Comparison of ENCODE assay signal across 1 cellular context in genomic region chr12:4604684-4605193, GRCh38.
A peak's percentile ranks its signal among the peaks of the same experiment; 100 is the strongest.
TF ChIP-seq lines count a peak whose summit lies in the region.

No MANE protein-coding gene starts in this region.

TF ChIP-seq in GM12878, 131 proteins besides CTCF, POLR2A, EP300 and RAD21 (continued from another document and continues in another):
- TF ChIP-seq ZBTB4 (CRISPR knock-in tag; IDR thresholded peaks at IDR 0.05) (no peak), ESRRA (IDR thresholded peaks at IDR 0.05; ENCODE audit: low read length) (no peak), SMAD1 (IDR thresholded peaks at IDR 0.05; ENCODE audit: low read depth, partially characterized antibody) (no peak), KDM1A (IDR thresholded peaks at IDR 0.05; ENCODE audit: borderline replicate concordance) (no peak), ZSCAN29 (IDR thresholded peaks at IDR 0.05) (peak; percentile 81), YY1 (IDR thresholded peaks at IDR 0.05; ENCODE audit: low read depth, low read length) (no peak; the same call in none of the 2 replicates), GABPA (IDR thresholded peaks at IDR 0.05; ENCODE audit: low read depth) (no peak), E2F4 (IDR thresholded peaks at IDR 0.05; ENCODE audit: low read depth, low read length) (no peak), SP1 (IDR thresholded peaks at IDR 0.05; ENCODE audit: low read depth, low read length) (no peak), POLR2AphosphoS2 (IDR thresholded peaks at IDR 0.05; ENCODE audit: low read depth, low read length) (no peak), CREM (IDR thresholded peaks at IDR 0.05; ENCODE audit: low read depth) (peak; percentile 62), RBBP5 (conservative IDR thresholded peaks at IDR 0.05) (no peak), CEBPB (IDR thresholded peaks at IDR 0.05; ENCODE audit: borderline replicate concordance in 1 of 2, low read depth in 2 of 2, low read length in 2 of 2) (0 out of 4 replicates have a peak, but pooled peaks of 1 of the 2 experiments have one; percentile 10), SIX5 (IDR thresholded peaks at IDR 0.05; ENCODE audit: low read depth, low read length, severe bottlenecking) (no peak), TCF3 (IDR thresholded peaks at IDR 0.05; ENCODE audit: borderline replicate concordance, insufficient read depth, low read depth, low read length) (no peak), STAT3 (IDR thresholded peaks at IDR 0.05; ENCODE audit: low read depth, low read length) (0 out of 2 replicates have a peak, but pooled peaks have one; percentile 22), KLF5 (IDR thresholded peaks at IDR 0.05; ENCODE audit: partially characterized antibody) (peak; percentile 75), ZZZ3 (IDR thresholded peaks at IDR 0.05; ENCODE audit: control insufficient read depth, insufficient read length, low read depth) (no peak), SUZ12 (IDR thresholded peaks at IDR 0.05; ENCODE audit: unreplicated experiment) (no peak), PKNOX1 (IDR thresholded peaks at IDR 0.05) (peak; percentile 7; the same call in 1 of the 2 replicates), USF2 (IDR thresholded peaks at IDR 0.05; ENCODE audit: borderline replicate concordance, low read depth, low read length) (no peak), NFIC (IDR thresholded peaks at IDR 0.05; ENCODE audit: low read depth, low read length) (no peak), GATAD2B (conservative IDR thresholded peaks at IDR 0.05; ENCODE audit: low read depth) (peak; percentile 75), IRF5 (IDR thresholded peaks at IDR 0.05; ENCODE audit: borderline replicate concordance) (no peak), SPI1 (IDR thresholded peaks at IDR 0.05; ENCODE audit: borderline replicate concordance, insufficient read depth, low read depth, low read length) (peak; percentile 62; the same call in 1 of the 2 replicates), JUND (IDR thresholded peaks at IDR 0.05; ENCODE audit: low read depth, low read length) (no peak), NFXL1 (IDR thresholded peaks at IDR 0.05; ENCODE audit: borderline replicate concordance) (no peak), MTA3 (IDR thresholded peaks at IDR 0.05; ENCODE audit: borderline replicate concordance, low read length) (no peak), ELK1 (IDR thresholded peaks at IDR 0.05; ENCODE audit: low read depth, low read length) (no peak), MYC (IDR thresholded peaks at IDR 0.05; ENCODE audit: insufficient read depth, insufficient read length, insufficient replicate concordance, low read length, severe bottlenecking) (peak; percentile 68), POU2F2 (IDR thresholded peaks at IDR 0.05; ENCODE audit: borderline replicate concordance, low read depth, low read length) (peak; percentile 5; the same call in 1 of the 3 replicates), SUPT20H (IDR thresholded peaks at IDR 0.05; ENCODE audit: borderline replicate concordance, control insufficient read depth, low read depth, low read length) (no peak), HCFC1 (IDR thresholded peaks at IDR 0.05; ENCODE audit: low read length) (peak; percentile 44; the same call in 1 of the 2 replicates), CUX1 (IDR thresholded peaks at IDR 0.05; ENCODE audit: insufficient replicate concordance, low read depth, low read length) (no peak), SIN3A (IDR thresholded peaks at IDR 0.05; ENCODE audit: low read depth, low read length) (peak; percentile 82; the same call in 1 of the 2 replicates), RB1 (IDR thresholded peaks at IDR 0.05; ENCODE audit: borderline replicate concordance) (peak; percentile 85; the same call in 1 of the 2 replicates), FOXK2 (IDR thresholded peaks at IDR 0.05) (0 out of 2 replicates have a peak, but pooled peaks have one; percentile 27)
- TF ChIP-seq, protein P1, sequence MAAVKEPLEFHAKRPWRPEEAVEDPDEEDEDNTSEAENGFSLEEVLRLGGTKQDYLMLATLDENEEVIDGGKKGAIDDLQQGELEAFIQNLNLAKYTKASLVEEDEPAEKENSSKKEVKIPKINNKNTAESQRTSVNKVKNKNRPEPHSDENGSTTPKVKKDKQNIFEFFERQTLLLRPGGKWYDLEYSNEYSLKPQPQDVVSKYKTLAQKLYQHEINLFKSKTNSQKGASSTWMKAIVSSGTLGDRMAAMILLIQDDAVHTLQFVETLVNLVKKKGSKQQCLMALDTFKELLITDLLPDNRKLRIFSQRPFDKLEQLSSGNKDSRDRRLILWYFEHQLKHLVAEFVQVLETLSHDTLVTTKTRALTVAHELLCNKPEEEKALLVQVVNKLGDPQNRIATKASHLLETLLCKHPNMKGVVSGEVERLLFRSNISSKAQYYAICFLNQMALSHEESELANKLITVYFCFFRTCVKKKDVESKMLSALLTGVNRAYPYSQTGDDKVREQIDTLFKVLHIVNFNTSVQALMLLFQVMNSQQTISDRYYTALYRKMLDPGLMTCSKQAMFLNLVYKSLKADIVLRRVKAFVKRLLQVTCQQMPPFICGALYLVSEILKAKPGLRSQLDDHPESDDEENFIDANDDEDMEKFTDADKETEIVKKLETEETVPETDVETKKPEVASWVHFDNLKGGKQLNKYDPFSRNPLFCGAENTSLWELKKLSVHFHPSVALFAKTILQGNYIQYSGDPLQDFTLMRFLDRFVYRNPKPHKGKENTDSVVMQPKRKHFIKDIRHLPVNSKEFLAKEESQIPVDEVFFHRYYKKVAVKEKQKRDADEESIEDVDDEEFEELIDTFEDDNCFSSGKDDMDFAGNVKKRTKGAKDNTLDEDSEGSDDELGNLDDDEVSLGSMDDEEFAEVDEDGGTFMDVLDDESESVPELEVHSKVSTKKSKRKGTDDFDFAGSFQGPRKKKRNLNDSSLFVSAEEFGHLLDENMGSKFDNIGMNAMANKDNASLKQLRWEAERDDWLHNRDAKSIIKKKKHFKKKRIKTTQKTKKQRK (IDR thresholded peaks at IDR 0.05; ENCODE audit: low read depth, low read length): no peak
- TF ChIP-seq, protein P2, sequence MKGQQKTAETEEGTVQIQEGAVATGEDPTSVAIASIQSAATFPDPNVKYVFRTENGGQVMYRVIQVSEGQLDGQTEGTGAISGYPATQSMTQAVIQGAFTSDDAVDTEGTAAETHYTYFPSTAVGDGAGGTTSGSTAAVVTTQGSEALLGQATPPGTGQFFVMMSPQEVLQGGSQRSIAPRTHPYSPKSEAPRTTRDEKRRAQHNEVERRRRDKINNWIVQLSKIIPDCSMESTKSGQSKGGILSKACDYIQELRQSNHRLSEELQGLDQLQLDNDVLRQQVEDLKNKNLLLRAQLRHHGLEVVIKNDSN (IDR thresholded peaks at IDR 0.05; ENCODE audit: borderline replicate concordance, extremely low read length, insufficient read depth, low read depth, low read length): no peak
- TF ChIP-seq, protein P3, sequence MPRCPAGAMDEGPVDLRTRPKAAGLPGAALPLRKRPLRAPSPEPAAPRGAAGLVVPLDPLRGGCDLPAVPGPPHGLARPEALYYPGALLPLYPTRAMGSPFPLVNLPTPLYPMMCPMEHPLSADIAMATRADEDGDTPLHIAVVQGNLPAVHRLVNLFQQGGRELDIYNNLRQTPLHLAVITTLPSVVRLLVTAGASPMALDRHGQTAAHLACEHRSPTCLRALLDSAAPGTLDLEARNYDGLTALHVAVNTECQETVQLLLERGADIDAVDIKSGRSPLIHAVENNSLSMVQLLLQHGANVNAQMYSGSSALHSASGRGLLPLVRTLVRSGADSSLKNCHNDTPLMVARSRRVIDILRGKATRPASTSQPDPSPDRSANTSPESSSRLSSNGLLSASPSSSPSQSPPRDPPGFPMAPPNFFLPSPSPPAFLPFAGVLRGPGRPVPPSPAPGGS (IDR thresholded peaks at IDR 0.05; ENCODE audit: borderline replicate concordance, insufficient read depth, low read depth, low read length, poor library complexity, severe bottlenecking): no peak
